ENCODE assay signal across 8 cellular contexts in the genomic region with DNA sequence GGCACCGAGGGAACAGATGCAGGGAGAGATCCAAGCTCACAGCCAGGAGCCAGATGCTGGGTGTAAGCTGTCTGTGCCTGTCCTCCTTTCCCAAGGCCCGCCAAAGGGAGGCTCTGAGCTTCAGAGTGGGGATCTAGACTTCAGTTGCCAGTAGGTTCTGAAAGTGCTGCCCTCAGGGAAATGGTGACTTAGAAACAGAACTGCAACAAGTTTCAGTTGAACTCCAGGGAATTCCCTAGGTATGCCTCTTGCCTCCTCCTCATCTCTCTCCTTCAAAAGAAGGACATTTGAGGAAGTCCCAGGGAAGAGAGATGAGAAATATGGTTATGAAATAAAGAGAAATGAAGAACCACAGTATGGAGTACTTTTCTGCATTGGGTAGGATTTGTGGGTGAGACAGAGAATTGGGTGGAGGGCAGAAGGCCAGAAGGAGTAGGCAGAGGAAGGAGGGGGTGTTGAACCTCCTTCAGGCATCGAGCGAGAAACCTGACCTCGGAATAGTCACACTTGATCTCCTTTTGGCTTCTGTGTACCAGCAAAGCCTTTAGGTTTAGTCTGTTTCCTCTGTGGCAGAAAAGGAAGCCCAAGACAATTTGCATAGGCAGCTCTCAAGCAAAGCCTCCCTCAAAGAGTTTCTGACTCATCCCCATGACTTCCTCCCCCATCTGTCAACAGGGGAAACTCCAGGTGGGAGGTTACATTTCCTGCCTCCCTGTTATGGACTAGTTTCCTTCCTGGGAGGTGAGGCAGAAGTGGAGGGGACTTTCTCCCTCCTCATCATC. TPM values are rescaled to one million over a fixed set of nuclear protein-coding genes. Genes with fewer than 3 reads are reported as not detected.
DNase-seq lines count a peak whose midpoint lies in the region; ATAC-seq and TF ChIP-seq lines count a peak whose summit lies in the region.

No MANE protein-coding gene starts in this region.

- no peaks in the 10 kb centered on the region for H3K36me3 ChIP-seq in CD8-positive, alpha-beta T cell (ENCODE audit: insufficient read depth, low read length)

- H3K27ac ChIP-seq in CD8-positive, alpha-beta T cell (ENCODE audit: low read depth, low read length) = no peak overlapping the region
- H3K27ac ChIP-seq in RWPE1 = peak overlapping the region; percentile 49; the same call in 1 of the 2 replicates

- DNase-seq in CD8-positive, alpha-beta T cell = peak in 6 of 7 experiments; percentile 28 to 65 (median 52)
- peak; percentile 93 for DNase-seq in RWPE1 (ENCODE audit: low spot score)
- DNase-seq in activated naive CD4-positive, alpha-beta T cell treated with anti-CD3 and anti-CD28 coated beads, Interleukin-2, amount 10 ng/mL, durations not matched to agents 7 days and 5 days = peak; percentile 70
- DNase-seq in immature natural killer cell = peak; percentile 26 to 33 (median 32)
- DNase-seq in stimulated activated CD4-positive, alpha-beta T cell treated with anti-CD3 and anti-CD28 coated beads, TNF-alpha, amount 100 ng/mL, for 48 hours (ENCODE audit: low read depth in 3 of 3) = peak in 2 of 3 donors; percentile 47 to 49
- DNase-seq in HUDEP-2 (lab: John Stamatoyannopoulos, UW; ENCODE audit: unreplicated experiment in 76 of 76) = no peak

- H3K4me1 ChIP-seq in CD8-positive, alpha-beta T cell (ENCODE audit: insufficient read depth, low read length) = peaks cover 23% of the 10 kb centered on the region

- intact Hi-C loops in CD8-positive, alpha-beta T cell (cut with DNase I, micrococcal nuclease) = loop anchor here (1.0 to 10.0 kb wide), 8 partner anchors 48 to 1115 kb away; a partner anchor contains a TSS

- no peaks in the 10 kb centered on the region for H3K27me3 Mint-ChIP-seq in CD8-positive, alpha-beta T cell (ENCODE audit: low read depth)
- peaks cover 23% of the 10 kb centered on the region for H3K27me3 Mint-ChIP-seq in activated naive CD4-positive, alpha-beta T cell treated with anti-CD3 and anti-CD28 coated beads, Interleukin-2, amount 10 ng/mL, durations not matched to agents 7 days and 5 days
- H3K27me3 Mint-ChIP-seq in immature natural killer cell (ENCODE audit: low read depth in 3 of 3) = no peaks in the 10 kb centered on the region

- no peaks in the 10 kb centered on the region for H3K9me3 Mint-ChIP-seq in CD8-positive, alpha-beta T cell
- no peaks in the 10 kb centered on the region for H3K9me3 Mint-ChIP-seq in activated naive CD4-positive, alpha-beta T cell treated with anti-CD3 and anti-CD28 coated beads, Interleukin-2, amount 10 ng/mL, durations not matched to agents 7 days and 5 days
- H3K9me3 Mint-ChIP-seq in immature natural killer cell = no peaks in the 10 kb centered on the region

- ATAC-seq in CD8-positive, alpha-beta T cell = peak; percentile 93
- ATAC-seq in GM19328 (IDR thresholded peaks at IDR 0.05; ENCODE audit: unreplicated experiment) (peak; percentile 79), HG03378 (IDR thresholded peaks at IDR 0.05; ENCODE audit: unreplicated experiment) (peak; percentile 96)

- POLR2A ChIA-PET in CD8-positive, alpha-beta T cell (lab: Charles Lee) = interaction anchor here (0.6 to 1.5 kb wide), 5 partner anchors 11 to 533 kb away, joined by 3 to 4 read pairs (median 3); no protein-coding TSS in a partner anchor
- POLR2A ChIA-PET in RWPE1 (lab: Yijun Ruan, JAX; ENCODE audit: low non-redundant PET) = no interaction called here

- H3K27ac Mint-ChIP-seq in CD8-positive, alpha-beta T cell = peak overlapping the region; percentile 80
- peak overlapping the region; percentile 81 for H3K27ac Mint-ChIP-seq in activated naive CD4-positive, alpha-beta T cell treated with anti-CD3 and anti-CD28 coated beads, Interleukin-2, amount 10 ng/mL, durations not matched to agents 7 days and 5 days
- H3K27ac Mint-ChIP-seq in immature natural killer cell = peak overlapping the region; percentile 8 to 88 (median 68)

- no peaks in the 10 kb centered on the region for H3K9me3 ChIP-seq in CD8-positive, alpha-beta T cell (ENCODE audit: low read length)

- peak overlapping the region; percentile 0 for H3K4me3 Mint-ChIP-seq in CD8-positive, alpha-beta T cell
- H3K4me3 Mint-ChIP-seq in activated naive CD4-positive, alpha-beta T cell treated with anti-CD3 and anti-CD28 coated beads, Interleukin-2, amount 10 ng/mL, durations not matched to agents 7 days and 5 days = no peak overlapping the region
- H3K4me3 Mint-ChIP-seq in immature natural killer cell = peak overlapping the region in 4 of 5 donors; percentile 16 to 53 (median 38)

- no peaks in the 10 kb centered on the region for H3K36me3 Mint-ChIP-seq in CD8-positive, alpha-beta T cell
- H3K36me3 Mint-ChIP-seq in activated naive CD4-positive, alpha-beta T cell treated with anti-CD3 and anti-CD28 coated beads, Interleukin-2, amount 10 ng/mL, durations not matched to agents 7 days and 5 days = no peaks in the 10 kb centered on the region
- H3K36me3 Mint-ChIP-seq in immature natural killer cell = no peaks in the 10 kb centered on the region

- H3K4me3 ChIP-seq in CD8-positive, alpha-beta T cell (ENCODE audit: low read depth, low read length) = no peak overlapping the region

- no peak for TF ChIP-seq CTCF in CD8-positive, alpha-beta T cell (IDR thresholded peaks at IDR 0.05)
- no peak for TF ChIP-seq CTCF in RWPE1 (conservative IDR thresholded peaks at IDR 0.05; ENCODE audit: low read depth)

- H3K4me1 Mint-ChIP-seq in CD8-positive, alpha-beta T cell (ENCODE audit: low read depth) = peaks cover 3% of the 10 kb centered on the region
- H3K4me1 Mint-ChIP-seq in activated naive CD4-positive, alpha-beta T cell treated with anti-CD3 and anti-CD28 coated beads, Interleukin-2, amount 10 ng/mL, durations not matched to agents 7 days and 5 days = no peaks in the 10 kb centered on the region
- H3K4me1 Mint-ChIP-seq in immature natural killer cell = peaks cover 0 to 3% of the 10 kb centered on the region in 2 donors

- no peaks in the 10 kb centered on the region for H3K27me3 ChIP-seq in CD8-positive, alpha-beta T cell (ENCODE audit: insufficient read depth, low read length)

- CTCF ChIA-PET in CD8-positive, alpha-beta T cell (lab: Charles Lee) = interaction anchor here (0.8 to 3.5 kb wide), 7 partner anchors 11 to 501 kb away, joined by 3 to 24 read pairs (median 4); no protein-coding TSS in a partner anchor
- CTCF ChIA-PET in RWPE1 (lab: Yijun Ruan, JAX) = interaction anchor here (0.6 to 1.5 kb wide), 2 partner anchors 487 to 592 kb away, joined by 3 to 6 read pairs; no protein-coding TSS in a partner anchor
- CTCF ChIA-PET in activated naive CD4-positive, alpha-beta T cell treated with anti-CD3 and anti-CD28 coated beads, Interleukin-2, amount 10 ng/mL, durations not matched to agents 7 days and 5 days (lab: Charles Lee) = interaction anchor here (0.7 to 5.8 kb wide), 5 partner anchors 11 to 716 kb away, joined by 3 to 38 read pairs (median 5); no protein-coding TSS in a partner anchor

RNA-seq across cellular contexts. Expression of a gene that starts 45.7 kb away (rescaled TPM):
- total RNA-seq in CD8-positive, alpha-beta T cell = under 1 TPM; 0.57 to 1.00 TPM
- 1 to 10 TPM in 1 of 3 donors, under 1 TPM in 2; 0.91 to 2.4 (median 0.99) TPM for polyA plus RNA-seq in immature natural killer cell

Comparison
In these comparisons a context has a peak if more than half of its experiments do, and no peak if none do; other contexts are left out.
1. DNase-seq: peak in CD8-positive, alpha-beta T cell (6 of 7), RWPE1 (single experiment), activated naive CD4-positive, alpha-beta T cell treated with anti-CD3 and anti-CD28 coated beads, Interleukin-2, amount 10 ng/mL, durations not matched to agents 7 days and 5 days (single experiment), immature natural killer cell (3 of 3) and stimulated activated CD4-positive, alpha-beta T cell treated with anti-CD3 and anti-CD28 coated beads, TNF-alpha, amount 100 ng/mL, for 48 hours (2 of 3); none in HUDEP-2 (0 of 76).
2. Peak in every context shown above with its lines, with median percentiles within 50 percentile points of each other: ATAC-seq and H3K27ac Mint-ChIP-seq.